In the genomic region with DNA sequence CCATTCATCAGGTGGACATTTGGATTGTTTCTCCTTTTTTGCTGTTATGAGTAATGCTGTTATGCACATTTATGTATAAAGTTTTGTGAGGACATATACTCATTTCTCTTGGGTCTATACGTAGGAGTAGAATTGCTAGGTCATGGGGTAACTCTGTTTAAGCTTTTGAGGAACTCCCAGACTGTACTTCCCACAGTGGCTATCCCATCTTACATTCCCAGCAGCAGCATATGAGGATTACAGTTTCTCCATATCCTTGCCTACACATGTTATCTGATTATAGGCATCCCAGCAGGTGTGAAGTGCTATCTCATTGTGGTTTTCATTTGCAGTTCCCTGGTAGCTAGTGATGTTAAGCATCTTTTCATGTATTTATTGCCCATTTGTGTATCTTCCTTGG, we compare ENCODE assay signal across 1 cellular context.
TF ChIP-seq lines count a peak whose summit lies in the region.

No MANE protein-coding gene starts in this region.

TF ChIP-seq in K562, 482 proteins besides CTCF, POLR2A, EP300 and RAD21 (continued from another document):
- TF ChIP-seq, protein P1, sequence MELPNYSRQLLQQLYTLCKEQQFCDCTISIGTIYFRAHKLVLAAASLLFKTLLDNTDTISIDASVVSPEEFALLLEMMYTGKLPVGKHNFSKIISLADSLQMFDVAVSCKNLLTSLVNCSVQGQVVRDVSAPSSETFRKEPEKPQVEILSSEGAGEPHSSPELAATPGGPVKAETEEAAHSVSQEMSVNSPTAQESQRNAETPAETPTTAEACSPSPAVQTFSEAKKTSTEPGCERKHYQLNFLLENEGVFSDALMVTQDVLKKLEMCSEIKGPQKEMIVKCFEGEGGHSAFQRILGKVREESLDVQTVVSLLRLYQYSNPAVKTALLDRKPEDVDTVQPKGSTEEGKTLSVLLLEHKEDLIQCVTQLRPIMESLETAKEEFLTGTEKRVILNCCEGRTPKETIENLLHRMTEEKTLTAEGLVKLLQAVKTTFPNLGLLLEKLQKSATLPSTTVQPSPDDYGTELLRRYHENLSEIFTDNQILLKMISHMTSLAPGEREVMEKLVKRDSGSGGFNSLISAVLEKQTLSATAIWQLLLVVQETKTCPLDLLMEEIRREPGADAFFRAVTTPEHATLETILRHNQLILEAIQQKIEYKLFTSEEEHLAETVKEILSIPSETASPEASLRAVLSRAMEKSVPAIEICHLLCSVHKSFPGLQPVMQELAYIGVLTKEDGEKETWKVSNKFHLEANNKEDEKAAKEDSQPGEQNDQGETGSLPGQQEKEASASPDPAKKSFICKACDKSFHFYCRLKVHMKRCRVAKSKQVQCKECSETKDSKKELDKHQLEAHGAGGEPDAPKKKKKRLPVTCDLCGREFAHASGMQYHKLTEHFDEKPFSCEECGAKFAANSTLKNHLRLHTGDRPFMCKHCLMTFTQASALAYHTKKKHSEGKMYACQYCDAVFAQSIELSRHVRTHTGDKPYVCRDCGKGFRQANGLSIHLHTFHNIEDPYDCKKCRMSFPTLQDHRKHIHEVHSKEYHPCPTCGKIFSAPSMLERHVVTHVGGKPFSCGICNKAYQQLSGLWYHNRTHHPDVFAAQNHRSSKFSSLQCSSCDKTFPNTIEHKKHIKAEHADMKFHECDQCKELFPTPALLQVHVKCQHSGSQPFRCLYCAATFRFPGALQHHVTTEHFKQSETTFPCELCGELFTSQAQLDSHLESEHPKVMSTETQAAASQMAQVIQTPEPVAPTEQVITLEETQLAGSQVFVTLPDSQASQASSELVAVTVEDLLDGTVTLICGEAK (IDR thresholded peaks at IDR 0.05) = peak; percentile 91
- TF ChIP-seq, protein P1 (CRISPR knock-in tag; IDR thresholded peaks at IDR 0.05) = peak; percentile 94
- no peak for TF ChIP-seq NUFIP1 (IDR thresholded peaks at IDR 0.05; ENCODE audit: partially characterized antibody)
- no peak for TF ChIP-seq TAL1 (IDR thresholded peaks at IDR 0.05)
- TF ChIP-seq RCOR1 (IDR thresholded peaks at IDR 0.05; ENCODE audit: borderline replicate concordance in 1 of 2, low read depth in 2 of 2, low read length in 2 of 2) = 0 out of 4 replicates have a peak, but pooled peaks of 1 of the 2 experiments have one; percentile 24
- TF ChIP-seq SMARCA4 (IDR thresholded peaks at IDR 0.05) = 0 out of 2 replicates have a peak, but pooled peaks have one; percentile 16
- TF ChIP-seq SPI1 (IDR thresholded peaks at IDR 0.05; ENCODE audit: borderline replicate concordance, low read depth, low read length) = peak; percentile 63; the same call in 1 of the 2 replicates
- no peak for TF ChIP-seq BACH1 (tag; IDR thresholded peaks at IDR 0.05)
- peak; percentile 53; the same call in 1 of the 2 replicates for TF ChIP-seq C11orf30 (IDR thresholded peaks at IDR 0.05; ENCODE audit: low read depth)
- TF ChIP-seq KDM1A (IDR thresholded peaks at IDR 0.05) = 0 out of 4 replicates have a peak, but pooled peaks of 1 of the 2 experiments have one; percentile 3
- TF ChIP-seq ARID1B (IDR thresholded peaks at IDR 0.05) = 0 out of 2 replicates have a peak, but pooled peaks have one; percentile 38
- TF ChIP-seq MAFF (IDR thresholded peaks at IDR 0.05; ENCODE audit: low read length) = peak; percentile 50
- no peak for TF ChIP-seq ZNF24 (IDR thresholded peaks at IDR 0.05)
- peak; percentile 54; the same call in 1 of the 2 replicates for TF ChIP-seq MAFG (tag; conservative IDR thresholded peaks at IDR 0.05)
- TF ChIP-seq FUS (optimal IDR thresholded peaks at IDR 0.05; ENCODE audit: low read depth, low read length) = no peak
- 0 out of 2 replicates have a peak, but pooled peaks have one; percentile 30 for TF ChIP-seq MAFK (IDR thresholded peaks at IDR 0.05; ENCODE audit: low read length)
- peak; percentile 37; the same call in 1 of the 2 replicates for TF ChIP-seq L3MBTL2 (IDR thresholded peaks at IDR 0.05)
- TF ChIP-seq, protein P2, sequence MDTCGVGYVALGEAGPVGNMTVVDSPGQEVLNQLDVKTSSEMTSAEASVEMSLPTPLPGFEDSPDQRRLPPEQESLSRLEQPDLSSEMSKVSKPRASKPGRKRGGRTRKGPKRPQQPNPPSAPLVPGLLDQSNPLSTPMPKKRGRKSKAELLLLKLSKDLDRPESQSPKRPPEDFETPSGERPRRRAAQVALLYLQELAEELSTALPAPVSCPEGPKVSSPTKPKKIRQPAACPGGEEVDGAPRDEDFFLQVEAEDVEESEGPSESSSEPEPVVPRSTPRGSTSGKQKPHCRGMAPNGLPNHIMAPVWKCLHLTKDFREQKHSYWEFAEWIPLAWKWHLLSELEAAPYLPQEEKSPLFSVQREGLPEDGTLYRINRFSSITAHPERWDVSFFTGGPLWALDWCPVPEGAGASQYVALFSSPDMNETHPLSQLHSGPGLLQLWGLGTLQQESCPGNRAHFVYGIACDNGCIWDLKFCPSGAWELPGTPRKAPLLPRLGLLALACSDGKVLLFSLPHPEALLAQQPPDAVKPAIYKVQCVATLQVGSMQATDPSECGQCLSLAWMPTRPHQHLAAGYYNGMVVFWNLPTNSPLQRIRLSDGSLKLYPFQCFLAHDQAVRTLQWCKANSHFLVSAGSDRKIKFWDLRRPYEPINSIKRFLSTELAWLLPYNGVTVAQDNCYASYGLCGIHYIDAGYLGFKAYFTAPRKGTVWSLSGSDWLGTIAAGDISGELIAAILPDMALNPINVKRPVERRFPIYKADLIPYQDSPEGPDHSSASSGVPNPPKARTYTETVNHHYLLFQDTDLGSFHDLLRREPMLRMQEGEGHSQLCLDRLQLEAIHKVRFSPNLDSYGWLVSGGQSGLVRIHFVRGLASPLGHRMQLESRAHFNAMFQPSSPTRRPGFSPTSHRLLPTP (IDR thresholded peaks at IDR 0.05; ENCODE audit: borderline replicate concordance, extremely low read depth, insufficient read length) = no peak
- TF ChIP-seq STAT5A (IDR thresholded peaks at IDR 0.05; ENCODE audit: borderline replicate concordance, low read length) = 0 out of 2 replicates have a peak, but pooled peaks have one; percentile 17
- TF ChIP-seq ZNF197 (CRISPR knock-in tag; IDR thresholded peaks at IDR 0.05; ENCODE audit: low read depth) = no peak
- peak; percentile 29; the same call in 1 of the 2 replicates for TF ChIP-seq NCOR1 (IDR thresholded peaks at IDR 0.05)
- TF ChIP-seq CBFA2T3 (IDR thresholded peaks at IDR 0.05) = peak; percentile 60; the same call in 1 of the 2 replicates
- TF ChIP-seq, protein P3, sequence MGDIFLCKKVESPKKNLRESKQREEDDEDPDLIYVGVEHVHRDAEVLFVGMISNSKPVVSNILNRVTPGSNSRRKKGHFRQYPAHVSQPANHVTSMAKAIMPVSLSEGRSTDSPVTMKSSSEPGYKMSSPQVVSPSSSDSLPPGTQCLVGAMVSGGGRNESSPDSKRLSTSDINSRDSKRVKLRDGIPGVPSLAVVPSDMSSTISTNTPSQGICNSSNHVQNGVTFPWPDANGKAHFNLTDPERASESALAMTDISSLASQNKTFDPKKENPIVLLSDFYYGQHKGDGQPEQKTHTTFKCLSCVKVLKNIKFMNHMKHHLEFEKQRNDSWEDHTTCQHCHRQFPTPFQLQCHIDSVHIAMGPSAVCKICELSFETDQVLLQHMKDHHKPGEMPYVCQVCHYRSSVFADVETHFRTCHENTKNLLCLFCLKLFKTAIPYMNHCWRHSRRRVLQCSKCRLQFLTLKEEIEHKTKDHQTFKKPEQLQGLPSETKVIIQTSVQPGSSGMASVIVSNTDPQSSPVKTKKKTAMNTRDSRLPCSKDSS (IDR thresholded peaks at IDR 0.05; ENCODE audit: low read depth, partially characterized antibody) = no peak
